In genomic region chr13:52161193-52161646, GRCh38 we compare ENCODE assay signal across 19 cellular contexts. TPM values are rescaled to one million over a fixed set of nuclear protein-coding genes. Genes with fewer than 3 reads are reported as not detected.
"Had no signal": no experiment of that assay in that cellular context is flagged by ENCODE, and none has a peak within 500 bp of the region (broad histone marks: within the 10 kb centered on the region; RNA-seq: fewer than 3 reads in every experiment).

No MANE protein-coding gene starts in this region.

- H3K27ac Mint-ChIP-seq: activated CD4-positive, alpha-beta T cell treated with anti-CD3 and anti-CD28 coated beads, Interleukin-2, amount 10 ng/mL, durations not matched to agents 24 days and 14 days; activated naive CD8-positive, alpha-beta T cell treated with anti-CD3 and anti-CD28 coated beads, Interleukin-2, amount 10 ng/mL, durations not matched to agents 7 days and 5 days; activated T-helper 1 cell treated with anti-CD3 and anti-CD28 coated beads, Interleukin-12 subunit alpha, Interleukin-12 subunit beta, Interleukin-2, Interleukin-4 antibody, amounts not matched to agents 30 ng/mL and 10 ng/mL and 1 ng/mL, durations not matched to agents 14 hours and 24 hours and 36 hours; stimulated activated naive B cell treated with anti-CD40 and anti-IgM and Interleukin-4, amounts not matched to agents 10 μg/mL and 1 μg/mL and 100 μg/mL, for 72 hours had no signal

- H3K4me3 ChIP-seq: esophagus muscularis mucosa, pancreas, tibial nerve had no signal

- H3K27ac ChIP-seq: brain microvascular endothelial cell, esophagus muscularis mucosa, pancreas had no signal

- FAIRE-seq: endometrium, keratinocyte, pancreas had no signal

- H3K27me3 ChIP-seq: brain microvascular endothelial cell, esophagus muscularis mucosa, pancreas, tibial nerve had no signal

- ATAC-seq: left ventricle myocardium superior; pancreas; stimulated activated naive B cell treated with anti-CD40 and anti-IgM and Interleukin-4, amounts not matched to agents 10 μg/mL and 1 μg/mL and 100 μg/mL, for 72 hours had no signal

- DNase-seq: activated CD4-positive, alpha-beta T cell treated with anti-CD3 and anti-CD28 coated beads, Interleukin-2, amount 10 ng/mL, durations not matched to agents 24 days and 14 days; activated CD4-positive, CD25-positive, alpha-beta regulatory T cell; activated naive CD4-positive, alpha-beta T cell; activated naive CD8-positive, alpha-beta T cell treated with anti-CD3 and anti-CD28 coated beads, Interleukin-2, amount 10 ng/mL, durations not matched to agents 7 days and 5 days; anterior cingulate cortex; brain microvascular endothelial cell; cerebellar nuclear complex; hippocampal formation; left ventricle myocardium superior; mesenchymal stem cell; pancreas; stimulated activated CD4-positive, alpha-beta T cell treated with anti-CD3 and anti-CD28 coated beads, Interleukin-15, amount 100 ng/mL, for 24 hours; stimulated activated CD4-positive, alpha-beta T cell treated with anti-CD3 and anti-CD28 coated beads, Interleukin-4, amount 100 ng/mL, for 1 hour; stimulated activated naive B cell treated with anti-CD40 and anti-IgM and Interleukin-4, amounts not matched to agents 10 μg/mL and 1 μg/mL and 100 μg/mL, for 72 hours had no signal

- H3K4me3 Mint-ChIP-seq: activated CD4-positive, alpha-beta T cell treated with anti-CD3 and anti-CD28 coated beads, Interleukin-2, amount 10 ng/mL, durations not matched to agents 24 days and 14 days had no signal

- H3K36me3 ChIP-seq: brain microvascular endothelial cell, pancreas had no signal

- H3K27me3 Mint-ChIP-seq: activated CD4-positive, alpha-beta T cell treated with anti-CD3 and anti-CD28 coated beads, Interleukin-2, amount 10 ng/mL, durations not matched to agents 24 days and 14 days; stimulated activated naive B cell treated with anti-CD40 and anti-IgM and Interleukin-4, amounts not matched to agents 10 μg/mL and 1 μg/mL and 100 μg/mL, for 72 hours had no signal

- H3K9me3 Mint-ChIP-seq: activated CD4-positive, alpha-beta T cell treated with anti-CD3 and anti-CD28 coated beads, Interleukin-2, amount 10 ng/mL, durations not matched to agents 24 days and 14 days; activated naive CD8-positive, alpha-beta T cell treated with anti-CD3 and anti-CD28 coated beads, Interleukin-2, amount 10 ng/mL, durations not matched to agents 7 days and 5 days; activated T-helper 1 cell treated with anti-CD3 and anti-CD28 coated beads, Interleukin-12 subunit alpha, Interleukin-12 subunit beta, Interleukin-2, Interleukin-4 antibody, amounts not matched to agents 30 ng/mL and 10 ng/mL and 1 ng/mL, durations not matched to agents 14 hours and 24 hours and 36 hours had no signal

- H3K9me3 ChIP-seq: esophagus muscularis mucosa, pancreas, tibial nerve had no signal

RNA-seq across cellular contexts. Expression of gene NEK5, which starts 32.3 kb away (rescaled TPM):
- total RNA-seq: activated CD4-positive, alpha-beta T cell treated with anti-CD3 and anti-CD28 coated beads, Interleukin-2, amount 10 ng/mL, durations not matched to agents 24 days and 14 days; activated naive CD8-positive, alpha-beta T cell treated with anti-CD3 and anti-CD28 coated beads, Interleukin-2, amount 10 ng/mL, durations not matched to agents 7 days and 5 days; activated T-helper 1 cell treated with anti-CD3 and anti-CD28 coated beads, Interleukin-12 subunit alpha, Interleukin-12 subunit beta, Interleukin-2, Interleukin-4 antibody, amounts not matched to agents 30 ng/mL and 10 ng/mL and 1 ng/mL, durations not matched to agents 14 hours and 24 hours and 36 hours had no signal
